Comparison of ENCODE assay signal across 24 cellular contexts in the genomic region with DNA sequence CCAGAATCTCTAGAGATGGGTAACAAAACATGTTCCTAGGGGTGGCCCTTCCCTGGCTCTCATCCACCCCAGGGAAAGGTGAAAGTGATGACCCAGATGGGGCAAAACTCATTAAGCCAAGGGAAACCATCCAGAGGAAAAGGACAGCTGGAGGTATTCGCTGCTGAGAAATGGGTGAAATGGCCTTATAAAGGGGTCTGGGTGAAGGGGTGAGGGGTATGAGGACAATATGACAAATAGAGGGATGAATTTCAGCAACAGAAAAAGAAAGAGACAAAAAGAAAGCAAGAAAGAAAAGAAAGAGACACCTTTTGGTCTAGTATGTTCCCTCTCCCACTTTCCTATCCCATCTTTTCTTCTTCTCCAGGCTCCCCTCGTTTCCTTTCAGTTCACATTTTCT.
"Had no signal": no experiment of that assay in that cellular context is flagged by ENCODE, and none has a peak within 500 bp of the region (broad histone marks: within the 10 kb centered on the region; RNA-seq: fewer than 3 reads in every experiment).

No MANE protein-coding gene starts in this region.

- H3K27ac ChIP-seq: coronary artery, gastroesophageal sphincter, hepatocyte, lower lobe of right lung, neutrophil, prostate gland, thyroid gland had no signal

- H3K36me3 Mint-ChIP-seq: natural killer cell had no signal

- H3K27ac Mint-ChIP-seq: natural killer cell had no signal

- DNase-seq: effector memory CD8-positive, alpha-beta T cell; foreskin fibroblast; heart left ventricle; kidney; left ventricle myocardium superior; lower lobe of right lung; natural killer cell; stimulated activated CD4-positive, alpha-beta T cell treated with anti-CD3 and anti-CD28 coated beads, Interleukin-12 subunit alpha, Interleukin-12 subunit beta, amount 100 ng/mL, for 4 hours; stimulated activated CD4-positive, alpha-beta T cell treated with anti-CD3 and anti-CD28 coated beads, Interleukin-1b, Interleukin-23, amount 100 ng/mL, for 48 hours; stimulated activated CD4-positive, alpha-beta T cell treated with anti-CD3 and anti-CD28 coated beads, Interleukin-4, amount 100 ng/mL, for 1 hour; stimulated activated CD8-positive, alpha-beta memory T cell treated with anti-CD3 and anti-CD28 coated beads, Interleukin-4, amount 100 ng/mL, for 48 hours; stimulated activated naive CD4-positive, alpha-beta T cell; stimulated activated naive CD8-positive, alpha-beta T cell treated with anti-CD3 and anti-CD28 coated beads, Interleukin-15, amount 100 ng/mL, for 72 hours; thyroid gland had no signal

- H3K9me3 ChIP-seq: gastroesophageal sphincter, heart left ventricle, lower lobe of right lung, neutrophil, prostate gland, right atrium auricular region, thyroid gland had no signal

- H3K4me1 ChIP-seq: prostate gland had no signal

- H3K36me3 ChIP-seq: gastroesophageal sphincter, heart left ventricle, lower lobe of right lung, neutrophil, prostate gland, right atrium auricular region, thyroid gland had no signal

- H3K4me3 Mint-ChIP-seq: central memory CD8-positive, alpha-beta T cell; effector memory CD8-positive, alpha-beta T cell; natural killer cell; neural crest cell; stimulated activated naive CD8-positive, alpha-beta T cell treated with anti-CD3 and anti-CD28 coated beads, Interleukin-15, amount 100 ng/mL, for 72 hours; type B pancreatic cell had no signal

- H3K27me3 Mint-ChIP-seq: central memory CD8-positive, alpha-beta T cell; effector memory CD8-positive, alpha-beta T cell; stimulated activated naive CD8-positive, alpha-beta T cell treated with anti-CD3 and anti-CD28 coated beads, Interleukin-15, amount 100 ng/mL, for 72 hours; type B pancreatic cell had no signal

- H3K27me3 ChIP-seq: gastroesophageal sphincter, heart left ventricle, hepatocyte, neutrophil, right atrium auricular region, thyroid gland had no signal

- H3K9me3 Mint-ChIP-seq: central memory CD8-positive, alpha-beta T cell; effector memory CD8-positive, alpha-beta T cell; natural killer cell; stimulated activated naive CD8-positive, alpha-beta T cell treated with anti-CD3 and anti-CD28 coated beads, Interleukin-15, amount 100 ng/mL, for 72 hours; type B pancreatic cell had no signal

- H3K4me3 ChIP-seq: coronary artery, gastroesophageal sphincter, heart left ventricle, hepatocyte, lower lobe of right lung, prostate gland, right atrium auricular region, smooth muscle cell, thyroid gland had no signal
